Comparison of ENCODE assay signal across 8 cellular contexts in the genomic region with DNA sequence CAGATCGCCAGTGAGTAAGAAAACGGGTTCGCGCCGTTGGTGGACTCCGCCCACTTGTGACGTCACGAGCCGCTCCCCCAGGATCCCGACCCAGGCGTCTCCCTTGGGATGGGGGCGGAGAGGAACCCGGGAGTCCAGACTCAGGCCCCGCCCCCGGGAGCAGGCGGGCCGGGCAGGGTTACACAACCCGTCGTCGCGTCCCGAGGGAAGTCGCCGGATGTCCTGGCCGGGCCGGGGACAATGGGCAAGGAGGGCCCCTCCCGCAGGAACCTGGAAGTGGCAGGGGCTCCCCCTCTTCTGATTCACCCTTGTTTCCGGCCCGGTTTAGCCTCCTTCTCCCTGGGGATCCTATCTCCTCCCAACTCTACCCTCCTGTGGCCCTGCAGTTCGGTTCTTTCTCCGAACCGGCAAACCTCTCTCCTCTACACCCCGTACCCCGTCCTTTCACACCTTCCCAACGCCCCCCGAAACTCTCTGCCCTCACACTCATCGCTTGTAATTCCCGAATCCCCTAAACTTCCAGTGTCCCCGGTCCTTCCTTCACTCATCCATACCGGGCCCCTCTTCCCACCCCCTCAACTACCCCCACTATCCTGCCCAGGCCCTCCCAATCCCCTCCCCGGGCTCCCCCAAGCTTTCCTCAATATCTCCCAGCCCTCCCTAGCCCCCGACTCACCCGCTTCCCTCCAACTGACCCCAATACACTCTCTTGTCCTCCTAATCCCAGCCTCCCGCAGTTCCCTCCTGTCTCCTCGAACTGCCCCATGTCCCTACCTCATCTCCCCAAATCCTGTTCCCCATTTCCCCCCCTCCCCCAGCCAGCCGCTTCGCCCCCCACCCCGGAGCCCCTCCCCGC. TPM values are rescaled to one million over a fixed set of nuclear protein-coding genes. Genes with fewer than 3 reads are reported as not detected.
DNase-seq lines count a peak whose midpoint lies in the region; TF ChIP-seq lines count a peak whose summit lies in the region.

No MANE protein-coding gene starts in this region.

- peak overlapping the region; percentile 48; the same call in 1 of the 2 replicates for H3K9ac ChIP-seq in OCI-LY1 (ENCODE audit: low read length)

- H3K9me3 ChIP-seq in CD8-positive, alpha-beta memory T cell (ENCODE audit: low read length), result no peaks in the 10 kb centered on the region
- no peaks in the 10 kb centered on the region for H3K9me3 ChIP-seq in OCI-LY1 (ENCODE audit: low read length)
- no peaks in the 10 kb centered on the region for H3K9me3 ChIP-seq in transverse colon

- H3K27me3 ChIP-seq in CD8-positive, alpha-beta memory T cell (ENCODE audit: insufficient read depth, low read length, poor library complexity, severe bottlenecking), result no peaks in the 10 kb centered on the region
- H3K27me3 ChIP-seq in OCI-LY1 (ENCODE audit: insufficient read depth, low read length) (no peaks in the 10 kb centered on the region), transverse colon (no peaks in the 10 kb centered on the region)

- CTCF ChIA-PET in CD8-positive, alpha-beta memory T cell (lab: Charles Lee), result interaction anchor here (2.0 kb wide), 1 partner anchor 41 kb away, joined by 5 read pairs; no protein-coding TSS in a partner anchor
- CTCF ChIA-PET in HEK293T (lab: Yijun Ruan, JAX), result no interaction called here

- no peaks in the 10 kb centered on the region for H3K79me2 ChIP-seq in OCI-LY1 (ENCODE audit: insufficient read depth, low read length)

- H3F3A ChIP-seq in OCI-LY1 (ENCODE audit: insufficient read depth, low read length), result no peaks in the 10 kb centered on the region

- TF ChIP-seq EP300 in transverse colon (IDR thresholded peaks at IDR 0.05; ENCODE audit: low read depth), result peak; percentile 71

- H3K4me1 ChIP-seq in CD8-positive, alpha-beta memory T cell (ENCODE audit: insufficient read depth, low read length), result peaks cover 37% of the 10 kb centered on the region
- H3K4me1 ChIP-seq in OCI-LY1 (ENCODE audit: insufficient read depth, low read length, severe bottlenecking), result peaks cover 26% of the 10 kb centered on the region
- H3K4me1 ChIP-seq in transverse colon, result peaks cover 11 to 65% (median 32%) of the 10 kb centered on the region in 4 donors

- POLR2A ChIA-PET in CD8-positive, alpha-beta memory T cell (lab: Charles Lee), result no interaction called here
- POLR2A ChIA-PET in HEK293T (lab: Yijun Ruan, JAX), result no interaction called here

- no peak overlapping the region for H2AFZ ChIP-seq in OCI-LY1 (ENCODE audit: low read length)

- H3K4me2 ChIP-seq in OCI-LY1 (ENCODE audit: low read length), result peak overlapping the region; percentile 82

- peak overlapping the region; percentile 57 for H3K4me3 ChIP-seq in CD8-positive, alpha-beta memory T cell (ENCODE audit: low read length)
- H3K4me3 ChIP-seq in OCI-LY1 (ENCODE audit: low read depth, low read length, poor library complexity, severe bottlenecking), result peak overlapping the region; percentile 55
- H3K4me3 ChIP-seq in transverse colon, result peak overlapping the region; percentile 28 to 59 (median 36)

- WGBS in transverse colon (ENCODE audit: low coverage in 1 of 2), 2 donors, result 1 to 2% methylated on average over 9 to 47 of the region's 49 CpGs

- DNase-seq in CD8-positive, alpha-beta memory T cell, result peak in 4 of 5 donors; percentile 44 to 73 (median 58)
- DNase-seq in HEK293T (ENCODE audit: extremely low spot score), result peak; percentile 82
- peak; percentile 79 for DNase-seq in foreskin melanocyte
- DNase-seq in transverse colon, result peak; percentile 98
- DNase-seq in NCI-H1092 treated with DMSO at 0.1 percent for 48 hours (lab: John Stamatoyannopoulos, UW), result no peak

- TF ChIP-seq POLR2A in transverse colon (IDR thresholded peaks at IDR 0.05), result peak; percentile 92

- H3K4me1 Mint-ChIP-seq in CD8-positive, alpha-beta memory T cell, result peaks cover 54 to 65% (median 65%) of the 10 kb centered on the region in 3 donors
- peaks cover 57% of the 10 kb centered on the region for H3K4me1 Mint-ChIP-seq in activated naive CD4-positive, alpha-beta T cell treated with anti-CD3 and anti-CD28 coated beads, Interleukin-2, amount 50 U/mL, for 24 hours
- H3K4me1 Mint-ChIP-seq in nephron, result peaks cover 36% of the 10 kb centered on the region

- no peaks in the 10 kb centered on the region for H3K36me3 ChIP-seq in CD8-positive, alpha-beta memory T cell (ENCODE audit: insufficient read depth, low read length)
- H3K36me3 ChIP-seq in OCI-LY1 (ENCODE audit: insufficient read depth, low read length), result no peaks in the 10 kb centered on the region
- H3K36me3 ChIP-seq in transverse colon, result no peaks in the 10 kb centered on the region

- H3K27ac Mint-ChIP-seq in CD8-positive, alpha-beta memory T cell, result peak overlapping the region; percentile 91 to 99 (median 98)
- H3K27ac Mint-ChIP-seq in activated naive CD4-positive, alpha-beta T cell treated with anti-CD3 and anti-CD28 coated beads, Interleukin-2, amount 50 U/mL, for 24 hours, result peak overlapping the region; percentile 92
- peak overlapping the region; percentile 66 to 92 (median 73) for H3K27ac Mint-ChIP-seq in nephron

- in situ Hi-C loops in transverse colon (cut with MboI; ENCODE audit: low pct_ligation_motif_present in 1 of 4, low pct_unique_long_range_greater_than_20kb in 1 of 4, low sequenced_read_pairs in 3 of 4), result loop anchor here in 3 of 4 donors (5.0 kb wide), 1 partner anchor 34 kb away; no protein-coding TSS in a partner anchor

- H3K27ac ChIP-seq in CD8-positive, alpha-beta memory T cell (ENCODE audit: low read depth, low read length), result peak overlapping the region; percentile 91
- H3K27ac ChIP-seq in OCI-LY1 (ENCODE audit: low read depth, low read length, poor library complexity, severe bottlenecking) (no peak overlapping the region), transverse colon (peak overlapping the region; percentile 91 to 93 (median 92))

- TF ChIP-seq CTCF in OCI-LY1 (IDR thresholded peaks at IDR 0.05; ENCODE audit: low read length) (no peak), nephron (IDR thresholded peaks at IDR 0.05; ENCODE audit: unreplicated experiment in 3 of 3) (no peak), transverse colon (IDR thresholded peaks at IDR 0.05) (no peak)

- H4K20me1 ChIP-seq in OCI-LY1 (ENCODE audit: insufficient read depth, low read length), result no peaks in the 10 kb centered on the region

- no peaks in the 10 kb centered on the region for H3K9me2 ChIP-seq in OCI-LY1 (ENCODE audit: low read depth, low read length)

- peaks cover 3 to 12% (median 4%) of the 10 kb centered on the region in 3 donors for H3K36me3 Mint-ChIP-seq in CD8-positive, alpha-beta memory T cell
- H3K36me3 Mint-ChIP-seq in activated naive CD4-positive, alpha-beta T cell treated with anti-CD3 and anti-CD28 coated beads, Interleukin-2, amount 50 U/mL, for 24 hours, result no peaks in the 10 kb centered on the region
- no peaks in the 10 kb centered on the region for H3K36me3 Mint-ChIP-seq in nephron (ENCODE audit: low read depth)

- peak overlapping the region; percentile 75 to 91 (median 87) for H3K4me3 Mint-ChIP-seq in CD8-positive, alpha-beta memory T cell
- H3K4me3 Mint-ChIP-seq in activated naive CD4-positive, alpha-beta T cell treated with anti-CD3 and anti-CD28 coated beads, Interleukin-2, amount 50 U/mL, for 24 hours, result peak overlapping the region; percentile 88
- peak overlapping the region; percentile 90 to 92 (median 92) for H3K4me3 Mint-ChIP-seq in nephron

- no peaks in the 10 kb centered on the region for H3K27me3 Mint-ChIP-seq in CD8-positive, alpha-beta memory T cell
- H3K27me3 Mint-ChIP-seq in activated naive CD4-positive, alpha-beta T cell treated with anti-CD3 and anti-CD28 coated beads, Interleukin-2, amount 50 U/mL, for 24 hours, result no peaks in the 10 kb centered on the region
- no peaks in the 10 kb centered on the region for H3K27me3 Mint-ChIP-seq in nephron (ENCODE audit: low read depth)

- H3K9me3 Mint-ChIP-seq in CD8-positive, alpha-beta memory T cell, result no peaks in the 10 kb centered on the region
- H3K9me3 Mint-ChIP-seq in activated naive CD4-positive, alpha-beta T cell treated with anti-CD3 and anti-CD28 coated beads, Interleukin-2, amount 50 U/mL, for 24 hours, result no peaks in the 10 kb centered on the region
- no peaks in the 10 kb centered on the region for H3K9me3 Mint-ChIP-seq in nephron

- intact Hi-C loops in transverse colon (cut with DNase I; ENCODE audit: low total_unique reads), result no loop called here

TF ChIP-seq in HEK293T, 16 proteins besides CTCF, POLR2A, EP300 and RAD21:
- TF ChIP-seq TARDBP (IDR thresholded peaks at IDR 0.05) (no peak), FOXM1 (IDR thresholded peaks at IDR 0.05; ENCODE audit: borderline replicate concordance) (peak; percentile 30; the same call in 1 of the 2 replicates)

RNA-seq across cellular contexts. Expression of a gene that starts 20.0 kb away (rescaled TPM):
- total RNA-seq in CD8-positive, alpha-beta memory T cell, result 10 to 100 TPM; 75.7 to 82.6 TPM
- polyA plus RNA-seq in CD8-positive, alpha-beta memory T cell, result 47.5 TPM
- total RNA-seq in transverse colon, result 10 to 100 TPM; 38.8 to 42.6 (median 40.0) TPM

RNA-seq across cellular contexts. Expression of a gene that starts 24.1 kb away (rescaled TPM):
- total RNA-seq in CD8-positive, alpha-beta memory T cell, result 10 to 100 TPM; 21.6 to 22.1 TPM
- polyA plus RNA-seq in CD8-positive, alpha-beta memory T cell, result 48.2 TPM
- 10 to 100 TPM; 14.5 to 64.7 (median 25.6) TPM for total RNA-seq in transverse colon

RNA-seq across cellular contexts. Expression of a gene that starts 37.2 kb away (rescaled TPM):
- total RNA-seq in CD8-positive, alpha-beta memory T cell, result 10 to 100 TPM; 26.5 to 27.4 TPM
- polyA plus RNA-seq in CD8-positive, alpha-beta memory T cell, result 2.2 TPM
- 1 to 10 TPM in 3 of 4 donors, under 1 TPM in 1; 1.00 to 3.5 (median 1.2) TPM for total RNA-seq in transverse colon

RNA-seq across cellular contexts. Expression of a gene that starts 38.8 kb away (rescaled TPM):
- 1 to 10 TPM; 3.9 to 4.3 TPM for total RNA-seq in CD8-positive, alpha-beta memory T cell
- polyA plus RNA-seq in CD8-positive, alpha-beta memory T cell, result 0.83 TPM
- total RNA-seq in transverse colon, result 100 to 1,000 TPM in 1 of 4 donors, 10 to 100 TPM in 3; 28.5 to 298 (median 44.4) TPM

RNA-seq across cellular contexts. Expression of a gene that starts 53.2 kb away (rescaled TPM):
- 1 to 10 TPM; 2.7 to 3.7 TPM for total RNA-seq in CD8-positive, alpha-beta memory T cell
- 0.71 TPM for polyA plus RNA-seq in CD8-positive, alpha-beta memory T cell
- total RNA-seq in transverse colon, result 10 to 100 TPM in 1 of 4 donors, 1 to 10 TPM in 1, not detected in 2; 5.7 to 13.5 TPM

Comparison
In these comparisons a context has a peak if more than half of its experiments do, and no peak if none do; other contexts are left out.
1. RNA of a gene that starts 37.2 kb away (total RNA-seq): 26.5 to 27.4 TPM in CD8-positive, alpha-beta memory T cell; 1.00 to 3.5 TPM in transverse colon; every median in the first group is over 4 times any median in the second.
2. Peak in every context shown above with its lines, with median percentiles within 50 percentile points of each other: H3K4me3 ChIP-seq, H3K27ac Mint-ChIP-seq and H3K4me3 Mint-ChIP-seq.